9 cellular contexts compared by ENCODE assay signal in the genomic region with DNA sequence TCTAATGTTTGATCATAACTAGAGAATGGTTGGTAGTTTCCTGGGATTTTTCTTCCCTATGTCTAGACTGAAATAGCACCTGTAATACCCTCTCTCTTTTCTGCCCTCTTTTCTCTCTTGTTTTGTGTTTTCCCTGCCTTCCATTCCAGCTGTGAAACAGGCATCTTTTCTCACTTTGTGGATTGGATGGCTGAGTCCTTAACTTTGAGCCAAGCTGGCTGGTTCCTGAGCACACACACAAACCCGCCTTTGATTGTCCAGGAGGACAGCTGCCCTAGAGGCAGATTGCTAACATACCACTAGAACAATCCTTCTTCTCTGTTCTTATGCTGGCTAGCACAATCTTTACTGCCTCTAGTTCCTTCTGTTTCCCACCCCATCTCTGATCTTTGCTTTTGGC. TPM values are rescaled to one million over a fixed set of nuclear protein-coding genes. Genes with fewer than 3 reads are reported as not detected.
DNase-seq lines count a peak whose midpoint lies in the region; ATAC-seq and TF ChIP-seq lines count a peak whose summit lies in the region.
"Had no signal": no experiment of that assay in that cellular context is flagged by ENCODE, and none has a peak within 500 bp of the region (broad histone marks: within the 10 kb centered on the region; RNA-seq: fewer than 3 reads in every experiment).

No MANE protein-coding gene starts in this region.

- ATAC-seq in HG02759 (IDR thresholded peaks at IDR 0.05; ENCODE audit: unreplicated experiment) (no peak), HG03139 (IDR thresholded peaks at IDR 0.05; ENCODE audit: unreplicated experiment) (no peak)

- no peaks in the 10 kb centered on the region for H3K9me3 ChIP-seq in esophagus muscularis mucosa
- no peaks in the 10 kb centered on the region for H3K9me3 ChIP-seq in uterus
- H3K9me3 ChIP-seq in ovary = no peaks in the 10 kb centered on the region

- WGBS in esophagus muscularis mucosa = 16% methylated on average over 1 of the region's 1 CpG
- 6 to 17% (median 6%) methylated on average over 1 of the region's 1 CpG for WGBS in ovary, 3 donors

- no peaks in the 10 kb centered on the region for H3K27me3 ChIP-seq in esophagus muscularis mucosa
- H3K27me3 ChIP-seq in uterus = no peaks in the 10 kb centered on the region
- H3K27me3 ChIP-seq in ovary = no peaks in the 10 kb centered on the region

- peak overlapping the region; percentile 75 to 82 (median 78) for H3K27ac ChIP-seq in esophagus muscularis mucosa (replicated peaks in 1 of 4)
- peak overlapping the region; percentile 78 to 94 for H3K27ac ChIP-seq in uterus
- H3K27ac ChIP-seq in ovary = peak overlapping the region in 1 of 2 donors; percentile 74

- DNase-seq in DMS53 (lab: John Stamatoyannopoulos, UW) = peak; percentile 18
- DNase-seq in DMS53 treated with DMSO at 0.1 percent for 48 hours (lab: John Stamatoyannopoulos, UW; ENCODE audit: unreplicated experiment) = no peak
- DNase-seq in esophagus muscularis mucosa (ENCODE audit: extremely low spot score) = no peak
- peak; percentile 35 for DNase-seq in mucosa of gallbladder (ENCODE audit: low spot score)
- no peak for DNase-seq in uterus
- DNase-seq in ovary = no peak
- DNase-seq: activated CD4-positive, CD25-positive, alpha-beta regulatory T cell had no signal

- H3K36me3 ChIP-seq in esophagus muscularis mucosa (no peaks in the 10 kb centered on the region), uterus (no peaks in the 10 kb centered on the region), ovary (no peaks in the 10 kb centered on the region)

- peaks cover 97 to 100% (median 100%) of the 10 kb centered on the region in 4 donors for H3K4me1 ChIP-seq in esophagus muscularis mucosa
- peaks cover 30 to 37% of the 10 kb centered on the region in 2 donors for H3K4me1 ChIP-seq in uterus
- H3K4me1 ChIP-seq in ovary (ENCODE audit: insufficient read depth) = peaks cover 46% of the 10 kb centered on the region

- TF ChIP-seq EP300 in esophagus muscularis mucosa (IDR thresholded peaks at IDR 0.05) (no peak), ovary (IDR thresholded peaks at IDR 0.05) (no peak)

- H3K4me3 ChIP-seq in esophagus muscularis mucosa (peak overlapping the region in 3 of 4 donors; percentile 5 to 33 (median 22)), uterus (no peak overlapping the region), ovary (no peak overlapping the region)

- TF ChIP-seq POLR2A in esophagus muscularis mucosa (IDR thresholded peaks at IDR 0.05; ENCODE audit: low read depth) (no peak), uterus (IDR thresholded peaks at IDR 0.05) (no peak), ovary (IDR thresholded peaks at IDR 0.05) (no peak)

- peak in 1 of 3 experiments; percentile 17 for TF ChIP-seq CTCF in esophagus muscularis mucosa (IDR thresholded peaks at IDR 0.05)
- peak in 1 of 4 experiments; percentile 19 for TF ChIP-seq CTCF in uterus (IDR thresholded peaks at IDR 0.05)
- TF ChIP-seq CTCF in ovary (IDR thresholded peaks at IDR 0.05) = no peak

- intact Hi-C loops in esophagus muscularis mucosa (cut with DNase I) = no loop called here
- intact Hi-C loops in uterus (cut with DNase I; ENCODE audit: low total_unique reads) = no loop called here
- intact Hi-C loops in ovary (cut with DNase I) = no loop called here

RNA-seq across cellular contexts. Expression of gene CTNND1, which starts 17.7 kb away (rescaled TPM):
- 100 to 1,000 TPM in 1 of 4 donors, 10 to 100 TPM in 3; 78.1 to 101 (median 89.5) TPM for total RNA-seq in esophagus muscularis mucosa
- total RNA-seq in mucosa of gallbladder = 238 TPM
- 100 to 1,000 TPM in 3 of 4 donors, 10 to 100 TPM in 1; 54.1 to 226 (median 166) TPM for total RNA-seq in uterus
- total RNA-seq in ovary = 100 to 1,000 TPM in 6 of 7 donors, 10 to 100 TPM in 1; 58.4 to 134 (median 119) TPM
- 100 to 1,000 TPM in 1 of 2 donors, 10 to 100 TPM in 1; 40.3 to 153 TPM for polyA plus RNA-seq in ovary

RNA-seq across cellular contexts. Expression of gene BTBD18, which starts 27.7 kb away (rescaled TPM):
- total RNA-seq in esophagus muscularis mucosa (not detected), mucosa of gallbladder (not detected), uterus (not detected), ovary (not detected)
- under 1 TPM in 1 of 2 donors, not detected in 1; 0.02 TPM for polyA plus RNA-seq in ovary

RNA-seq across cellular contexts. Expression of gene SELENOH, which starts 38.0 kb away (rescaled TPM):
- total RNA-seq in esophagus muscularis mucosa (100 to 1,000 TPM in 1 of 4 donors, 10 to 100 TPM in 3; 71.4 to 109 (median 82.6) TPM), mucosa of gallbladder (120 TPM), uterus (100 to 1,000 TPM in 2 of 4 donors, 10 to 100 TPM in 2; 78.3 to 475 (median 105) TPM), ovary (100 to 1,000 TPM in 5 of 7 donors, 10 to 100 TPM in 2; 88.1 to 244 (median 107) TPM)
- 100 to 1,000 TPM in 1 of 2 donors, 10 to 100 TPM in 1; 33.9 to 142 TPM for polyA plus RNA-seq in ovary

Comparison
In these comparisons a context has a peak if more than half of its experiments do, and no peak if none do; other contexts are left out.
1. DNase-seq: peak in DMS53 (single experiment) and mucosa of gallbladder (single experiment); none in DMS53 treated with DMSO at 0.1 percent for 48 hours (single experiment), esophagus muscularis mucosa (single experiment), uterus (0 of 2) and ovary (0 of 5).
2. H3K4me3 ChIP-seq: peak in esophagus muscularis mucosa (3 of 4); none in uterus (0 of 2) and ovary (single experiment).